Comparison of ENCODE assay signal across 9 cellular contexts in genomic region chr19:34838753-34839431, GRCh38.
DNase-seq lines count a peak whose midpoint lies in the region; ATAC-seq, FAIRE-seq and TF ChIP-seq lines count a peak whose summit lies in the region.
"Had no signal": no experiment of that assay in that cellular context is flagged by ENCODE, and none has a peak within 500 bp of the region (broad histone marks: within the 10 kb centered on the region; RNA-seq: fewer than 3 reads in every experiment).

No MANE protein-coding gene starts in this region.

- H3F3A ChIP-seq in MM.1S (ENCODE audit: insufficient read depth, low read length), result no peaks in the 10 kb centered on the region

- TF ChIP-seq EP300 in A549 (IDR thresholded peaks at IDR 0.05), result no peak

- no peaks in the 10 kb centered on the region for H4K20me1 ChIP-seq in MM.1S (ENCODE audit: insufficient read depth, low read length)

- TF ChIP-seq CTCF in A549 (IDR thresholded peaks at IDR 0.05), result peak; percentile 22; the same call in 2 of the 3 replicates
- TF ChIP-seq CTCF in colonic mucosa (IDR thresholded peaks at IDR 0.05), result no peak
- peak; percentile 50 for TF ChIP-seq CTCF in mesothelial cell of epicardium (IDR thresholded peaks at IDR 0.05; ENCODE audit: unreplicated experiment)
- TF ChIP-seq CTCF in MM.1S (IDR thresholded peaks at IDR 0.05; ENCODE audit: low read length), result no peak

- WGBS in A549 (ENCODE audit: missing lambda C conversion rate), result 29% methylated on average over 43 of the region's 43 CpGs

- H3K36me3 ChIP-seq in colonic mucosa (no peaks in the 10 kb centered on the region), MM.1S (replicated peaks; ENCODE audit: insufficient read depth, low read length) (no peaks in the 10 kb centered on the region)

- intact Hi-C loops in colonic mucosa (cut with DNase I), result no loop called here

- H3K4me3 Mint-ChIP-seq in mesothelial cell of epicardium, result peak overlapping the region; percentile 46

- no peaks in the 10 kb centered on the region for H3K27me3 ChIP-seq in colonic mucosa
- H3K27me3 ChIP-seq in MM.1S (replicated peaks; ENCODE audit: insufficient read depth, low read length), result peaks cover 24% of the 10 kb centered on the region; the same call in 1 of the 2 replicates

- H3K27me3 Mint-ChIP-seq in mesothelial cell of epicardium (ENCODE audit: low read depth), result peaks cover 74% of the 10 kb centered on the region

- CTCF ChIA-PET in A549 (lab: Yijun Ruan, JAX), result interaction anchor here (0.6 to 2.4 kb wide), 18 partner anchors 8 to 1064 kb away, joined by 3 to 8 read pairs (median 4); no protein-coding TSS in a partner anchor

- POLR2A ChIA-PET in A549 (lab: Yijun Ruan, JAX), result no interaction called here

- peak; percentile 64 to 80; a peak in 5 of 6 replicates for ATAC-seq in A549
- ATAC-seq in GM18867 (IDR thresholded peaks at IDR 0.05; ENCODE audit: unreplicated experiment), result no peak
- no peak for ATAC-seq in HG03571 (IDR thresholded peaks at IDR 0.05; ENCODE audit: unreplicated experiment)

- peaks cover 12% of the 10 kb centered on the region for H3K4me1 Mint-ChIP-seq in mesothelial cell of epicardium

- no peak overlapping the region for H3K27ac Mint-ChIP-seq in mesothelial cell of epicardium

- H3K4me1 ChIP-seq in A549 (no peaks in the 10 kb centered on the region), colonic mucosa (peaks cover 4% of the 10 kb centered on the region), MM.1S (ENCODE audit: low read length) (no peaks in the 10 kb centered on the region)

- H3K9me3 Mint-ChIP-seq in mesothelial cell of epicardium, result no peaks in the 10 kb centered on the region

- peak in 1 of 2 experiments; percentile 32 for DNase-seq in A549 (ENCODE audit: low read depth in 1 of 2, low spot score in 1 of 2)
- peak; percentile 35 for DNase-seq in HuH-7 (ENCODE audit: low spot score)
- DNase-seq in colonic mucosa, result peak; percentile 45
- DNase-seq in mesothelial cell of epicardium (ENCODE audit: low spot score in 2 of 2, unreplicated experiment in 2 of 2), result no peak
- DNase-seq in MM.1S, result no peak
- no peak for DNase-seq in NCI-H1417 treated with DMSO at 0.1 percent for 48 hours (lab: John Stamatoyannopoulos, UW)

- no peak overlapping the region for H3K9ac ChIP-seq in colonic mucosa (ENCODE audit: low read depth in 2 of 2, low read length in 2 of 2)
- no peak overlapping the region for H3K9ac ChIP-seq in MM.1S (ENCODE audit: low read length)

- H3K4me3 ChIP-seq in A549, result peak overlapping the region; percentile 15; the same call in 1 of the 3 replicates
- no peak overlapping the region for H3K4me3 ChIP-seq in colonic mucosa
- no peak overlapping the region for H3K4me3 ChIP-seq in MM.1S (ENCODE audit: low read length)

- TF ChIP-seq POLR2A in A549 (IDR thresholded peaks at IDR 0.05; ENCODE audit: low read length), result no peak

- no peak overlapping the region for H3K27ac ChIP-seq in A549
- no peak overlapping the region for H3K27ac ChIP-seq in colonic mucosa
- no peak overlapping the region for H3K27ac ChIP-seq in MM.1S (ENCODE audit: low read length)

- H3K36me3 Mint-ChIP-seq in mesothelial cell of epicardium, result no peaks in the 10 kb centered on the region

- TF ChIP-seq RAD21 in A549 (conservative IDR thresholded peaks at IDR 0.05 in 1 of 2, IDR thresholded peaks at IDR 0.05 in 1 of 2), result no peak

- peak overlapping the region; percentile 33 for H3K4me2 ChIP-seq in A549
- H3K4me2 ChIP-seq in MM.1S (ENCODE audit: low read depth, low read length), result no peak overlapping the region

- H3K9me3 ChIP-seq in A549 (peaks cover 2% of the 10 kb centered on the region; the same call in 2 of the 3 replicates), colonic mucosa (no peaks in the 10 kb centered on the region), MM.1S (replicated peaks; ENCODE audit: insufficient read depth, low read length) (no peaks in the 10 kb centered on the region)

- no peaks in the 10 kb centered on the region for H3K79me2 ChIP-seq in MM.1S (ENCODE audit: low read length)

- FAIRE-seq in A549 (lab: Jason Lieb, UNC), result no peak
- FAIRE-seq: islet of Langerhans had no signal

- H3K9me2 ChIP-seq in MM.1S (replicated peaks; ENCODE audit: insufficient read depth, low read length), result no peaks in the 10 kb centered on the region

- H2AFZ ChIP-seq in MM.1S (ENCODE audit: low read length), result no peak overlapping the region

TF ChIP-seq in A549, 52 proteins besides CTCF, POLR2A, EP300 and RAD21:
- TF ChIP-seq TFCP2L1 (CRISPR knock-in tag; IDR thresholded peaks at IDR 0.05), result no peak
- peak; percentile 48 to 57; a peak in 2 of 4 replicates for TF ChIP-seq CEBPB (IDR thresholded peaks at IDR 0.05)

Comparison
In these comparisons a context has a peak if more than half of its experiments do, and no peak if none do; other contexts are left out.
1. ATAC-seq: peak in A549 (2 of 2); none in GM18867 (single experiment) and HG03571 (single experiment).
2. DNase-seq: peak in HuH-7 (single experiment) and colonic mucosa (single experiment); none in mesothelial cell of epicardium (0 of 2), MM.1S (single experiment) and NCI-H1417 treated with DMSO at 0.1 percent for 48 hours (single experiment).
3. CTCF ChIP-seq: peak in A549 (single experiment) and mesothelial cell of epicardium (single experiment); none in colonic mucosa (single experiment) and MM.1S (single experiment).